Comparison of ENCODE assay signal across 8 cellular contexts in the genomic region with DNA sequence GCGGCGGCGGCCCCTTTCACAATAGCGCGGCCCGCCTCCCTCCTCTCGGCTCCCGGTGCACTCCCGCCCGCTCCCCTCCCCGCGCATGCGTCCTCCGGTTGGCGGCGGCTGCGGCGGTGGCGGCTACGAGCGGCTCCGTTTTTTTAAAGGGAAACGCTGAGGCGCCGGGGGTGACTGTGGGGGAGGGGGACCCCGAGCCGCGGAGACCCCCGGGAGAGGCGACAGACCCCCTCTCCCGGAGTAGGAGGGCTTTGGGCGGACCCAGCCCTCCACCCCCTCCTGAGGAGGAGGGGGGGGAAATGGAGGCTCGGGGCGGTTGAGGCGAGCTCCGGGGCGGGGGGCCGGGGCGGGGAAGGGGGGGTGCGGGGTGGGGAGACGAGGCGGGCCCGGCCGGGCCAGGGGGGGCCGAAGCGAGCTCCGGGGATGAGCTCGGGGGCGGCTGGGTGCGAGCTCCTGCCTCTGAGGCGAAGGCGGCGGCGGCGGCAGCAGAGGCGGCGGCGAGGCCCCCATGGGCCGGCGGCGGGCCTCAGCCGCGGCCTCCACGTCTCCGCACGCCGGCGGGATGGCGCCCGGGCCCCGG. TPM values are rescaled to one million over a fixed set of nuclear protein-coding genes. Genes with fewer than 3 reads are reported as not detected.
DNase-seq lines count a peak whose midpoint lies in the region; ATAC-seq and TF ChIP-seq lines count a peak whose summit lies in the region.

A gene with protein sequence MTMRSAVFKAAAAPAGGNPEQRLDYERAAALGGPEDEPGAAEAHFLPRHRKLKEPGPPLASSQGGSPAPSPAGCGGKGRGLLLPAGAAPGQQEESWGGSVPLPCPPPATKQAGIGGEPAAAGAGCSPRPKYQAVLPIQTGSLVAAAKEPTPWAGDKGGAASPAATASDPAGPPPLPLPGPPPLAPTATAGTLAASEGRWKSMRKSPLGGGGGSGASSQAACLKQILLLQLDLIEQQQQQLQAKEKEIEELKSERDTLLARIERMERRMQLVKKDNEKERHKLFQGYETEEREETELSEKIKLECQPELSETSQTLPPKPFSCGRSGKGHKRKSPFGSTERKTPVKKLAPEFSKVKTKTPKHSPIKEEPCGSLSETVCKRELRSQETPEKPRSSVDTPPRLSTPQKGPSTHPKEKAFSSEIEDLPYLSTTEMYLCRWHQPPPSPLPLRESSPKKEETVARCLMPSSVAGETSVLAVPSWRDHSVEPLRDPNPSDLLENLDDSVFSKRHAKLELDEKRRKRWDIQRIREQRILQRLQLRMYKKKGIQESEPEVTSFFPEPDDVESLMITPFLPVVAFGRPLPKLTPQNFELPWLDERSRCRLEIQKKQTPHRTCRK (plus strand): TSS at position 86 of the 580 bp plus-strand sequence. CDS start 642 bp downstream, outside the sequence.

- peaks cover 35% of the 10 kb centered on the region for H3K4me1 Mint-ChIP-seq in activated CD4-positive, alpha-beta T cell treated with anti-CD3 and anti-CD28 coated beads, Interleukin-2, amount 10 ng/mL, durations not matched to agents 24 days and 14 days

- H3K36me3 Mint-ChIP-seq in activated CD4-positive, alpha-beta T cell treated with anti-CD3 and anti-CD28 coated beads, Interleukin-2, amount 10 ng/mL, durations not matched to agents 24 days and 14 days (ENCODE audit: low read depth), result peaks cover 30% of the 10 kb centered on the region

- H3K27me3 ChIP-seq in colonic mucosa, result no peaks in the 10 kb centered on the region

- ATAC-seq in HG02973 (IDR thresholded peaks at IDR 0.05; ENCODE audit: unreplicated experiment) (peak; percentile 44), GM18519 (IDR thresholded peaks at IDR 0.05; ENCODE audit: low FRiP score, unreplicated experiment) (no peak)

- no peaks in the 10 kb centered on the region for H3K9me3 Mint-ChIP-seq in activated CD4-positive, alpha-beta T cell treated with anti-CD3 and anti-CD28 coated beads, Interleukin-2, amount 10 ng/mL, durations not matched to agents 24 days and 14 days

- H3K27ac ChIP-seq in colonic mucosa, result peak within 1 kb of the TSS; percentile 96

- H3K4me1 ChIP-seq in colonic mucosa, result no peaks in the 10 kb centered on the region

- no peaks in the 10 kb centered on the region for H3K36me3 ChIP-seq in colonic mucosa

- peak; percentile 32 for DNase-seq in NCI-H345 treated with DMSO at 0.1 percent for 48 hours (lab: John Stamatoyannopoulos, UW; ENCODE audit: unreplicated experiment)
- DNase-seq in activated CD4-positive, alpha-beta T cell treated with anti-CD3 and anti-CD28 coated beads, Interleukin-2, amount 10 ng/mL, durations not matched to agents 24 days and 14 days, result peak; percentile 97
- DNase-seq in colonic mucosa, result peak; percentile 90
- peak; percentile 81 for DNase-seq in kidney tubule cell (ENCODE audit: low spot score)
- peak; percentile 70 to 75 for DNase-seq in stimulated activated CD4-positive, alpha-beta T cell treated with anti-CD3 and anti-CD28 coated beads, Interleukin-15, amount 100 ng/mL, for 48 hours (ENCODE audit: low read depth in 2 of 2)

- intact Hi-C loops in activated CD4-positive, alpha-beta T cell treated with anti-CD3 and anti-CD28 coated beads, Interleukin-2, amount 10 ng/mL, durations not matched to agents 24 days and 14 days (cut with micrococcal nuclease), result loop anchor here (1.0 kb wide), 3 partner anchors 9 to 23 kb away; a partner anchor contains a TSS
- intact Hi-C loops in colonic mucosa (cut with DNase I), result no loop called here

- peak within 1 kb of the TSS; percentile 100 for H3K4me3 ChIP-seq in colonic mucosa

- H3K9ac ChIP-seq in colonic mucosa (ENCODE audit: low read depth in 2 of 2, low read length in 2 of 2), result peak within 1 kb of the TSS; percentile 97 to 100

- no peaks in the 10 kb centered on the region for H3K9me3 ChIP-seq in colonic mucosa

- TF ChIP-seq POLR2A in GM10847 (IDR thresholded peaks at IDR 0.05; ENCODE audit: extremely low read depth, insufficient read length), result peak; percentile 39

- H3K27ac Mint-ChIP-seq in activated CD4-positive, alpha-beta T cell treated with anti-CD3 and anti-CD28 coated beads, Interleukin-2, amount 10 ng/mL, durations not matched to agents 24 days and 14 days, result peak within 1 kb of the TSS; percentile 81

- no peaks in the 10 kb centered on the region for H3K27me3 Mint-ChIP-seq in activated CD4-positive, alpha-beta T cell treated with anti-CD3 and anti-CD28 coated beads, Interleukin-2, amount 10 ng/mL, durations not matched to agents 24 days and 14 days

- TF ChIP-seq CTCF in colonic mucosa (IDR thresholded peaks at IDR 0.05), result no peak

- H3K4me3 Mint-ChIP-seq in activated CD4-positive, alpha-beta T cell treated with anti-CD3 and anti-CD28 coated beads, Interleukin-2, amount 10 ng/mL, durations not matched to agents 24 days and 14 days, result peak within 1 kb of the TSS; percentile 90

RNA-seq across cellular contexts. Expression of the gene that starts here (rescaled TPM):
- 92.7 and 98.5 TPM in 2 replicates for total RNA-seq in activated CD4-positive, alpha-beta T cell treated with anti-CD3 and anti-CD28 coated beads, Interleukin-2, amount 10 ng/mL, durations not matched to agents 24 days and 14 days
- 10 to 100 TPM; 77.0 to 81.0 TPM for total RNA-seq in colonic mucosa

Comparison
In these comparisons a context has a peak if more than half of its experiments do, and no peak if none do; other contexts are left out.
1. DNase-seq: peak in every context shown above with its lines; median percentile 97 in activated CD4-positive, alpha-beta T cell treated with anti-CD3 and anti-CD28 coated beads, Interleukin-2, amount 10 ng/mL, durations not matched to agents 24 days and 14 days; 90 in colonic mucosa; 81 in kidney tubule cell; 72 in stimulated activated CD4-positive, alpha-beta T cell treated with anti-CD3 and anti-CD28 coated beads, Interleukin-15, amount 100 ng/mL, for 48 hours; 32 in NCI-H345 treated with DMSO at 0.1 percent for 48 hours.